9 cellular contexts compared by ENCODE assay signal in genomic region chr1:1437033-1437903, GRCh38. TPM values are rescaled to one million over a fixed set of nuclear protein-coding genes. Genes with fewer than 3 reads are reported as not detected.
A peak's percentile ranks its signal among the peaks of the same experiment; 100 is the strongest.
DNase-seq lines count a peak whose midpoint lies in the region; ATAC-seq and TF ChIP-seq lines count a peak whose summit lies in the region.
"Had no signal": no experiment of that assay in that cellular context is flagged by ENCODE, and none has a peak within 500 bp of the region (broad histone marks: within the 10 kb centered on the region; RNA-seq: fewer than 3 reads in every experiment).

No MANE protein-coding gene starts in this region.

- no peak for DNase-seq in breast epithelium (ENCODE audit: low spot score in 2 of 2)
- DNase-seq in MCF 10A (ENCODE audit: unreplicated experiment), result no peak
- DNase-seq in tibial nerve (ENCODE audit: low spot score in 2 of 2), result no peak
- DNase-seq in NCI-H2081 (lab: John Stamatoyannopoulos, UW), result no peak
- DNase-seq: activated CD8-positive, alpha-beta T cell treated with anti-CD3 and anti-CD28 coated beads, Interleukin-2, amount 10 ng/mL, durations not matched to agents 7 days and 5 days; activated naive CD8-positive, alpha-beta T cell treated with anti-CD3 and anti-CD28 coated beads, Interleukin-2, amount 10 ng/mL, durations not matched to agents 7 days and 5 days; nucleus accumbens had no signal

- no peak for TF ChIP-seq EP300 in gastroesophageal sphincter (IDR thresholded peaks at IDR 0.05)
- no peak for TF ChIP-seq EP300 in tibial nerve (IDR thresholded peaks at IDR 0.05)

- no peak overlapping the region for H3K27ac Mint-ChIP-seq in MCF 10A (ENCODE audit: low read depth, unreplicated experiment)
- H3K27ac Mint-ChIP-seq: activated CD8-positive, alpha-beta T cell treated with anti-CD3 and anti-CD28 coated beads, Interleukin-2, amount 10 ng/mL, durations not matched to agents 7 days and 5 days; activated naive CD8-positive, alpha-beta T cell treated with anti-CD3 and anti-CD28 coated beads, Interleukin-2, amount 10 ng/mL, durations not matched to agents 7 days and 5 days had no signal

- BruUV-seq in MCF 10A (replicated peaks; lab: Mats Ljungman, UMichigan), result no TSS peak

- H3K36me3 ChIP-seq in breast epithelium, result no peaks in the 10 kb centered on the region
- peaks cover 0 to 19% of the 10 kb centered on the region in 2 donors for H3K36me3 ChIP-seq in gastroesophageal sphincter
- H3K36me3 ChIP-seq in tibial nerve, result peaks cover 0 to 18% (median 0%) of the 10 kb centered on the region in 3 donors

- TF ChIP-seq POLR2A in breast epithelium (IDR thresholded peaks at IDR 0.05), result no peak
- TF ChIP-seq POLR2A in gastroesophageal sphincter (IDR thresholded peaks at IDR 0.05), result no peak
- no peak for TF ChIP-seq POLR2A in tibial nerve (IDR thresholded peaks at IDR 0.05)

- no peak overlapping the region for H3K4me3 Mint-ChIP-seq in MCF 10A (ENCODE audit: unreplicated experiment)

- no peaks in the 10 kb centered on the region for H3K9me3 Mint-ChIP-seq in MCF 10A (ENCODE audit: unreplicated experiment)
- H3K9me3 Mint-ChIP-seq: activated naive CD8-positive, alpha-beta T cell treated with anti-CD3 and anti-CD28 coated beads, Interleukin-2, amount 10 ng/mL, durations not matched to agents 7 days and 5 days had no signal

- CTCF ChIA-PET in MCF 10A (lab: Yijun Ruan, JAX), result interaction anchor here (0.7 kb wide), 1 partner anchor 14 kb away, joined by 4 read pairs; no protein-coding TSS in a partner anchor

- intact Hi-C loops in breast epithelium (cut with DNase I; ENCODE audit: low total_unique reads), result no loop called here
- intact Hi-C loops in MCF 10A (cut with micrococcal nuclease), result no loop called here

- H3K4me3 ChIP-seq in breast epithelium (peak overlapping the region; percentile 48 to 86 (median 63)), gastroesophageal sphincter (peak overlapping the region in 1 of 2 donors; percentile 71), tibial nerve (peak overlapping the region; percentile 15 to 72 (median 54))

- TF ChIP-seq CTCF in breast epithelium (IDR thresholded peaks at IDR 0.05), result no peak
- TF ChIP-seq CTCF in MCF 10A (IDR thresholded peaks at IDR 0.05; ENCODE audit: unreplicated experiment), result no peak
- no peak for TF ChIP-seq CTCF in gastroesophageal sphincter (IDR thresholded peaks at IDR 0.05)
- no peak for TF ChIP-seq CTCF in tibial nerve (IDR thresholded peaks at IDR 0.05)

- H3K9me3 ChIP-seq in breast epithelium, result no peaks in the 10 kb centered on the region
- H3K9me3 ChIP-seq in gastroesophageal sphincter, result no peaks in the 10 kb centered on the region
- H3K9me3 ChIP-seq in tibial nerve, result no peaks in the 10 kb centered on the region

- no peak for ATAC-seq in gastroesophageal sphincter
- ATAC-seq in GM19452 (IDR thresholded peaks at IDR 0.05; ENCODE audit: unreplicated experiment), result no peak
- ATAC-seq: activated CD8-positive, alpha-beta T cell treated with anti-CD3 and anti-CD28 coated beads, Interleukin-2, amount 10 ng/mL, durations not matched to agents 7 days and 5 days had no signal

- H3K4me1 ChIP-seq in breast epithelium (peaks cover 20 to 45% of the 10 kb centered on the region in 2 donors), gastroesophageal sphincter (peaks cover 0 to 95% (median 64%) of the 10 kb centered on the region in 3 donors), tibial nerve (peaks cover 0 to 92% (median 65%) of the 10 kb centered on the region in 4 donors)

- H3K4me1 Mint-ChIP-seq in MCF 10A (ENCODE audit: insufficient read depth, unreplicated experiment), result no peaks in the 10 kb centered on the region

- H3K27me3 ChIP-seq in breast epithelium, result no peaks in the 10 kb centered on the region
- no peaks in the 10 kb centered on the region for H3K27me3 ChIP-seq in gastroesophageal sphincter
- peaks cover 0 to 6% of the 10 kb centered on the region in 2 donors for H3K27me3 ChIP-seq in tibial nerve

- H3K27me3 Mint-ChIP-seq in MCF 10A (ENCODE audit: insufficient read depth, unreplicated experiment), result no peaks in the 10 kb centered on the region

- 60% methylated on average over 2 of the region's 31 CpGs; no CpG with 5 or more reads in 1 of the 2 donors for WGBS in gastroesophageal sphincter (ENCODE audit: low coverage in 1 of 2), 2 donors
- WGBS in tibial nerve, 2 donors, result 47 to 68% methylated on average over 5 to 17 of the region's 31 CpGs

- H3K36me3 Mint-ChIP-seq in MCF 10A (ENCODE audit: insufficient read depth, unreplicated experiment), result no peaks in the 10 kb centered on the region
- H3K36me3 Mint-ChIP-seq: activated naive CD8-positive, alpha-beta T cell treated with anti-CD3 and anti-CD28 coated beads, Interleukin-2, amount 10 ng/mL, durations not matched to agents 7 days and 5 days had no signal

- POLR2A ChIA-PET in MCF 10A (lab: Yijun Ruan, JAX), result interaction anchor here (0.6 to 2.3 kb wide), 2 partner anchors 24 to 30 kb away, joined by 4 to 5 read pairs; partner anchors contain the start of gene MRPL20

- H3K27ac ChIP-seq in breast epithelium, result no peak overlapping the region
- H3K27ac ChIP-seq in gastroesophageal sphincter, result peak overlapping the region in 3 of 4 donors; percentile 94 to 97 (median 95)
- H3K27ac ChIP-seq in tibial nerve, result peak overlapping the region; percentile 43 to 89 (median 66)

RNA-seq across cellular contexts. Expression of gene VWA1, which starts 1.8 kb away (rescaled TPM):
- total RNA-seq in breast epithelium, result 10 to 100 TPM; 13.0 to 44.8 (median 35.7) TPM
- 0.37 and 0.54 TPM in 2 replicates for total RNA-seq in MCF 10A (2022)
- total RNA-seq in gastroesophageal sphincter, result 100 to 1,000 TPM in 2 of 4 donors, 10 to 100 TPM in 2; 59.8 to 137 (median 96.4) TPM
- 100 to 1,000 TPM; 142 to 261 (median 161) TPM for total RNA-seq in tibial nerve

RNA-seq across cellular contexts. Expression of gene ATAD3C, which starts 12.2 kb away (rescaled TPM):
- total RNA-seq in breast epithelium (1 to 10 TPM; 1.9 to 8.5 (median 4.3) TPM), MCF 10A (2022) (0.27 and 2.0 TPM in 2 replicates), gastroesophageal sphincter (1 to 10 TPM in 1 of 4 donors, under 1 TPM in 2, not detected in 1; 0.47 to 1.1 (median 0.94) TPM), tibial nerve (1 to 10 TPM in 3 of 4 donors, under 1 TPM in 1; 0.42 to 9.9 (median 3.2) TPM)

RNA-seq across cellular contexts. Expression of gene ANKRD65, which starts 16.2 kb away (rescaled TPM):
- total RNA-seq in breast epithelium (10 to 100 TPM; 10.2 to 16.0 (median 12.2) TPM), MCF 10A (2022) (0.86 and 1.4 TPM in 2 replicates), gastroesophageal sphincter (10 to 100 TPM in 2 of 4 donors, 1 to 10 TPM in 2; 8.7 to 16.9 (median 10.3) TPM), tibial nerve (10 to 100 TPM; 13.8 to 32.6 (median 19.4) TPM)
- total RNA-seq: activated CD8-positive, alpha-beta T cell treated with anti-CD3 and anti-CD28 coated beads, Interleukin-2, amount 10 ng/mL, durations not matched to agents 7 days and 5 days; activated naive CD8-positive, alpha-beta T cell treated with anti-CD3 and anti-CD28 coated beads, Interleukin-2, amount 10 ng/mL, durations not matched to agents 7 days and 5 days had no signal

RNA-seq across cellular contexts. Expression of gene MRPL20, which starts 30.2 kb away (rescaled TPM):
- total RNA-seq in breast epithelium (100 to 1,000 TPM; 127 to 149 (median 147) TPM), MCF 10A (2022) (131 and 137 TPM in 2 replicates), gastroesophageal sphincter (100 to 1,000 TPM; 121 to 215 (median 159) TPM), tibial nerve (100 to 1,000 TPM in 3 of 4 donors, 10 to 100 TPM in 1; 84.9 to 165 (median 139) TPM)

RNA-seq across cellular contexts. Expression of gene ATAD3B, which starts 34.3 kb away (rescaled TPM):
- total RNA-seq in breast epithelium (10 to 100 TPM in 2 of 3 donors, 1 to 10 TPM in 1; 9.9 to 22.9 (median 22.4) TPM), MCF 10A (2022) (42.2 and 46.9 TPM in 2 replicates), gastroesophageal sphincter (10 to 100 TPM in 2 of 4 donors, 1 to 10 TPM in 2; 4.1 to 17.9 (median 12.1) TPM), tibial nerve (10 to 100 TPM; 18.4 to 48.9 (median 22.5) TPM)

Comparison
In these comparisons a context has a peak if more than half of its experiments do, and no peak if none do; other contexts are left out.
1. H3K27ac ChIP-seq: peak in gastroesophageal sphincter (3 of 4) and tibial nerve (4 of 4); none in breast epithelium (0 of 2).